1 cellular context compared by ENCODE assay signal in genomic region chr17:37643829-37644228, GRCh38.
A peak's percentile ranks its signal among the peaks of the same experiment; 100 is the strongest.
TF ChIP-seq lines count a peak whose summit lies in the region.

No MANE protein-coding gene starts in this region.

TF ChIP-seq in HepG2, 621 proteins besides CTCF, POLR2A, EP300 and RAD21:
- TF ChIP-seq MLX (CRISPR knock-in tag; IDR thresholded peaks at IDR 0.05) (no peak), ZNF3 (CRISPR knock-in tag; IDR thresholded peaks at IDR 0.05) (no peak), NAIF1 (CRISPR knock-in tag; IDR thresholded peaks at IDR 0.05; ENCODE audit: borderline replicate concordance) (no peak), CSRNP1 (CRISPR knock-in tag; IDR thresholded peaks at IDR 0.05) (no peak), RORA (CRISPR knock-in tag; IDR thresholded peaks at IDR 0.05) (no peak), CBX5 (CRISPR knock-in tag; IDR thresholded peaks at IDR 0.05; ENCODE audit: borderline replicate concordance) (no peak), MLXIP (CRISPR knock-in tag; IDR thresholded peaks at IDR 0.05; ENCODE audit: borderline replicate concordance) (no peak), ZNF770 (CRISPR knock-in tag; IDR thresholded peaks at IDR 0.05) (peak; percentile 6), MAX (IDR thresholded peaks at IDR 0.05) (peak; percentile 42; the same call in 1 of the 2 replicates)
